ENCODE assay signal across 18 cellular contexts in genomic region chr2:119117408-119117807, GRCh38. TPM values are rescaled to one million over a fixed set of nuclear protein-coding genes. Genes with fewer than 3 reads are reported as not detected.
DNase-seq lines count a peak whose midpoint lies in the region; ATAC-seq, FAIRE-seq and TF ChIP-seq lines count a peak whose summit lies in the region.
"Had no signal": no experiment of that assay in that cellular context is flagged by ENCODE, and none has a peak within 500 bp of the region (broad histone marks: within the 10 kb centered on the region; RNA-seq: fewer than 3 reads in every experiment).

No MANE protein-coding gene starts in this region.

- intact Hi-C loops in CD14-positive monocyte (cut with micrococcal nuclease), result no loop called here

- H2BK15ac ChIP-seq in H9 (ENCODE audit: low read depth, low read length), result no peak overlapping the region
- no peak overlapping the region for H2BK15ac ChIP-seq in H1 (ENCODE audit: low read length)

- H3K27ac ChIP-seq in H9 (ENCODE audit: insufficient read length, low read depth, low read length) (no peak overlapping the region), H1 (ENCODE audit: low read depth, low read length) (no peak overlapping the region)
- H3K27ac ChIP-seq: C4-2B had no signal

- no peak overlapping the region for H3K9ac ChIP-seq in H9 (ENCODE audit: extremely low read depth, insufficient read length, low read length)
- no peak overlapping the region for H3K9ac ChIP-seq in H1 (replicated peaks in 1 of 4; ENCODE audit: extremely low read depth in 1 of 4, low read depth in 3 of 4, low read length in 3 of 4)

- H3K4me2 ChIP-seq in H9 (ENCODE audit: insufficient read depth, insufficient read length, low read length) (no peak overlapping the region), H1 (ENCODE audit: insufficient read depth in 1 of 2, low read depth in 2 of 2, low read length in 2 of 2) (no peak overlapping the region)

- no peaks in the 10 kb centered on the region for H3K36me3 ChIP-seq in H1 (ENCODE audit: control insufficient read depth in 2 of 4, insufficient read depth in 4 of 4, low read length in 3 of 4)
- H3K36me3 ChIP-seq: HAP-1 had no signal

- FAIRE-seq in H1 (lab: Jason Lieb, UNC), result no peak
- FAIRE-seq: A204.1 had no signal

- no peak overlapping the region for H3K4ac ChIP-seq in H9 (ENCODE audit: low read depth, low read length)
- no peak overlapping the region for H3K4ac ChIP-seq in H1 (replicated peaks; ENCODE audit: insufficient read length, low read depth, low read length)

- H3K4me3 Mint-ChIP-seq in CD14-positive monocyte (no peak overlapping the region), H9 (no peak overlapping the region), osteocyte (ENCODE audit: unreplicated experiment) (no peak overlapping the region)
- H3K4me3 Mint-ChIP-seq in activated naive CD8-positive, alpha-beta T cell treated with anti-CD3 and anti-CD28 coated beads, Interleukin-2, amount 50 U/mL, for 24 hours, result no peak overlapping the region
- H3K4me3 Mint-ChIP-seq: CD4-positive, alpha-beta memory T cell had no signal

- no peak for TF ChIP-seq EP300 in H1 (IDR thresholded peaks at IDR 0.05; ENCODE audit: borderline replicate concordance in 1 of 2, low read depth in 2 of 2, low read length in 2 of 2)

- no peak overlapping the region for H2AFZ ChIP-seq in H9 (ENCODE audit: low read length)
- no peak overlapping the region for H2AFZ ChIP-seq in H1 (ENCODE audit: low read length)

- H3K27me3 Mint-ChIP-seq in CD14-positive monocyte (ENCODE audit: low read depth in 3 of 3), result peaks cover 20 to 32% (median 22%) of the 10 kb centered on the region in 3 donors
- H3K27me3 Mint-ChIP-seq in H9 (ENCODE audit: low read depth), result peaks cover 12% of the 10 kb centered on the region
- H3K27me3 Mint-ChIP-seq in osteocyte (ENCODE audit: unreplicated experiment), result peaks cover 12% of the 10 kb centered on the region
- peaks cover 4% of the 10 kb centered on the region for H3K27me3 Mint-ChIP-seq in activated naive CD8-positive, alpha-beta T cell treated with anti-CD3 and anti-CD28 coated beads, Interleukin-2, amount 50 U/mL, for 24 hours

- H2AK5ac ChIP-seq in H9 (ENCODE audit: insufficient read length, low read length) (no peak overlapping the region), H1 (ENCODE audit: low read depth, low read length) (peak overlapping the region; percentile 93; the same call in 1 of the 2 replicates)

- no peak overlapping the region for H3K23ac ChIP-seq in H9 (ENCODE audit: insufficient read length, low read depth, low read length)
- H3K23ac ChIP-seq in H1 (ENCODE audit: insufficient read length), result no peak overlapping the region

- TF ChIP-seq CTCF in CD14-positive monocyte (IDR thresholded peaks at IDR 0.05) (no peak), H9 (conservative IDR thresholded peaks at IDR 0.05) (no peak), H1 (IDR thresholded peaks at IDR 0.05; ENCODE audit: control extremely low read depth in 1 of 3, insufficient read depth in 1 of 3, low read depth in 1 of 3, low read length in 3 of 3) (no peak), osteocyte (IDR thresholded peaks at IDR 0.05) (no peak)

- peaks cover 0 to 3% (median 0%) of the 10 kb centered on the region in 7 donors for H3K9me3 Mint-ChIP-seq in CD14-positive monocyte
- no peaks in the 10 kb centered on the region for H3K9me3 Mint-ChIP-seq in H9
- no peaks in the 10 kb centered on the region for H3K9me3 Mint-ChIP-seq in osteocyte (ENCODE audit: unreplicated experiment)
- H3K9me3 Mint-ChIP-seq in activated naive CD8-positive, alpha-beta T cell treated with anti-CD3 and anti-CD28 coated beads, Interleukin-2, amount 50 U/mL, for 24 hours, result no peaks in the 10 kb centered on the region

- no peaks in the 10 kb centered on the region for H3K79me1 ChIP-seq in H9 (ENCODE audit: insufficient read depth, low read depth, low read length, poor library complexity, severe bottlenecking)
- H3K79me1 ChIP-seq in H1 (ENCODE audit: low read depth, low read length), result no peaks in the 10 kb centered on the region

- no peak overlapping the region for H3K4me3 ChIP-seq in H1 (ENCODE audit: extremely low read depth in 1 of 4, insufficient read depth in 2 of 4, low read depth in 3 of 4, low read length in 4 of 4)
- H3K4me3 ChIP-seq: HAP-1 had no signal

- no peaks in the 10 kb centered on the region for H3K23me2 ChIP-seq in H9 (ENCODE audit: insufficient read length, low read depth, low read length, poor library complexity, severe bottlenecking)
- H3K23me2 ChIP-seq in H1 (ENCODE audit: low read depth, low read length), result no peaks in the 10 kb centered on the region

- no CpG with 5 or more reads among the region's 7 CpGs for WGBS in H9 (ENCODE audit: extremely low coverage, insufficient read length, low lambda C conversion rate)
- 88% methylated on average over 7 of the region's 7 CpGs; no CpG with 5 or more reads in 1 of the 2 experiments for WGBS in H1 (ENCODE audit: extremely low coverage in 1 of 2, insufficient coverage in 1 of 2, insufficient read length in 1 of 2, insufficient replicate concordance in 2 of 2, low coverage in 1 of 2, low lambda C conversion rate in 2 of 2, missing lambda C conversion rate in 1 of 2), 2 experiments

- H3K27me3 ChIP-seq in H9 (ENCODE audit: insufficient read depth, low read length) (no peaks in the 10 kb centered on the region; the same call in 1 of the 2 replicates), H1 (replicated peaks in 1 of 4; ENCODE audit: control insufficient read depth in 3 of 4, extremely low read depth in 1 of 4, insufficient read depth in 3 of 4, low read length in 3 of 4) (peaks cover 0 to 2% (median 0%) of the 10 kb centered on the region in 4 experiments; a peak in 2 of 7 replicates)

- no peak overlapping the region for H3T11ph ChIP-seq in H9 (ENCODE audit: low read length)

- H2BK20ac ChIP-seq in H9 (ENCODE audit: low read depth, low read length, poor library complexity, severe bottlenecking), result no peak overlapping the region
- H2BK20ac ChIP-seq in H1 (ENCODE audit: low read length), result peak overlapping the region; percentile 91; the same call in 1 of the 2 replicates

- H3K4me1 Mint-ChIP-seq in CD14-positive monocyte (no peaks in the 10 kb centered on the region), H9 (peaks cover 50 to 54% of the 10 kb centered on the region in 2 experiments), osteocyte (ENCODE audit: unreplicated experiment) (no peaks in the 10 kb centered on the region)
- H3K4me1 Mint-ChIP-seq in activated naive CD8-positive, alpha-beta T cell treated with anti-CD3 and anti-CD28 coated beads, Interleukin-2, amount 50 U/mL, for 24 hours, result no peaks in the 10 kb centered on the region
- H3K4me1 Mint-ChIP-seq: CD4-positive, alpha-beta memory T cell had no signal

- H4K20me1 ChIP-seq in H9 (ENCODE audit: control insufficient read depth, insufficient read depth, insufficient read length), result no peaks in the 10 kb centered on the region
- no peaks in the 10 kb centered on the region for H4K20me1 ChIP-seq in H1 (replicated peaks in 1 of 2; ENCODE audit: control insufficient read depth in 1 of 2, insufficient read depth in 2 of 2, low read length in 2 of 2)

- H4K8ac ChIP-seq in H9 (replicated peaks; ENCODE audit: insufficient read length, low read depth, low read length) (no peak overlapping the region), H1 (ENCODE audit: extremely low read depth, insufficient read depth, low read length) (0 out of 2 replicates have a peak overlapping the region, but pooled peaks have one; percentile 45)

- H2BK5ac ChIP-seq in H9 (ENCODE audit: insufficient read length, low read length), result no peak overlapping the region
- H2BK5ac ChIP-seq in H1 (ENCODE audit: low read depth, low read length), result peak overlapping the region; percentile 57; the same call in 1 of the 2 replicates

- H3K18ac ChIP-seq in H9 (ENCODE audit: insufficient read length, low read depth, low read length) (no peak overlapping the region), H1 (ENCODE audit: extremely low read depth, low read length) (no peak overlapping the region)

- no peak overlapping the region for H3K27ac Mint-ChIP-seq in CD14-positive monocyte
- H3K27ac Mint-ChIP-seq in H9, result no peak overlapping the region
- no peak overlapping the region for H3K27ac Mint-ChIP-seq in osteocyte (ENCODE audit: unreplicated experiment)
- H3K27ac Mint-ChIP-seq in activated naive CD8-positive, alpha-beta T cell treated with anti-CD3 and anti-CD28 coated beads, Interleukin-2, amount 50 U/mL, for 24 hours, result no peak overlapping the region
- H3K27ac Mint-ChIP-seq: CD4-positive, alpha-beta memory T cell had no signal

- H2BK120ac ChIP-seq in H9 (ENCODE audit: low read depth, low read length, poor library complexity, severe bottlenecking), result no peak overlapping the region
- no peak overlapping the region for H2BK120ac ChIP-seq in H1 (replicated peaks; ENCODE audit: low read depth, low read length)

- TF ChIP-seq RAD21 in H1 (IDR thresholded peaks at IDR 0.05 in 1 of 2, conservative IDR thresholded peaks at IDR 0.05 in 1 of 2; ENCODE audit: low read depth in 2 of 2, low read length in 2 of 2), result no peak

- H3K56ac ChIP-seq in H9 (ENCODE audit: insufficient read length, low read depth, low read length), result no peak overlapping the region
- no peak overlapping the region for H3K56ac ChIP-seq in H1 (replicated peaks; ENCODE audit: insufficient read length, low read depth, low read length)

- CTCF ChIA-PET in H1 (lab: Charles Lee; ENCODE audit: partially characterized antibody), result interaction anchor here (1.3 to 5.1 kb wide), 4 partner anchors 10 to 57 kb away, joined by 3 to 26 read pairs (median 8); no protein-coding TSS in a partner anchor

- H3K36me3 Mint-ChIP-seq in CD14-positive monocyte (no peaks in the 10 kb centered on the region), H9 (ENCODE audit: insufficient read depth in 1 of 3, low read depth in 3 of 3) (no peaks in the 10 kb centered on the region; a peak in 1 of 7 replicates), osteocyte (ENCODE audit: unreplicated experiment) (no peaks in the 10 kb centered on the region)
- H3K36me3 Mint-ChIP-seq in activated naive CD8-positive, alpha-beta T cell treated with anti-CD3 and anti-CD28 coated beads, Interleukin-2, amount 50 U/mL, for 24 hours (ENCODE audit: low read depth), result no peaks in the 10 kb centered on the region
- H3K36me3 Mint-ChIP-seq: CD4-positive, alpha-beta memory T cell had no signal

- H4K91ac ChIP-seq in H9 (ENCODE audit: insufficient read length, low read depth, low read length), result no peak overlapping the region
- H4K91ac ChIP-seq in H1 (replicated peaks; ENCODE audit: insufficient read length, low read length), result peak overlapping the region; percentile 20

- no peak overlapping the region for H2BK12ac ChIP-seq in H9 (ENCODE audit: insufficient read length, low read depth, low read length)
- H2BK12ac ChIP-seq in H1 (ENCODE audit: low read depth, low read length), result peak overlapping the region; percentile 97; the same call in 1 of the 2 replicates

- H3K4me1 ChIP-seq in H9 (ENCODE audit: insufficient read depth, low read length) (peaks cover 9% of the 10 kb centered on the region), H1 (replicated peaks in 1 of 4; ENCODE audit: control insufficient read depth in 3 of 4, insufficient read depth in 4 of 4, low read length in 3 of 4) (peaks cover 14 to 32% (median 26%) of the 10 kb centered on the region in 4 experiments)
- H3K4me1 ChIP-seq: HAP-1 had no signal

- ATAC-seq in activated naive CD8-positive, alpha-beta T cell treated with anti-CD3 and anti-CD28 coated beads, Interleukin-2, amount 50 U/mL, for 24 hours, result no peak

- H3K14ac ChIP-seq in H9 (ENCODE audit: insufficient read depth, low read length) (no peak overlapping the region), H1 (ENCODE audit: insufficient read length) (no peak overlapping the region)

- H3K79me2 ChIP-seq in H9 (ENCODE audit: insufficient read depth, low read length) (no peaks in the 10 kb centered on the region), H1 (ENCODE audit: control insufficient read depth in 1 of 2, insufficient read depth in 2 of 2, low read length in 2 of 2) (no peaks in the 10 kb centered on the region)

- TF ChIP-seq POLR2A in H1 (IDR thresholded peaks at IDR 0.05; ENCODE audit: control extremely low read depth in 1 of 2, low read depth in 2 of 2, low read length in 2 of 2), result no peak

- DNase-seq in CD14-positive monocyte (ENCODE audit: low spot score), result peak; percentile 33
- peak; percentile 16 for DNase-seq in H9
- no peak for DNase-seq in H1 (ENCODE audit: low read depth in 1 of 2, low spot score in 2 of 2)
- DNase-seq in osteocyte (ENCODE audit: extremely low spot score, unreplicated experiment), result peak; percentile 60
- DNase-seq in activated naive CD8-positive, alpha-beta T cell treated with anti-CD3 and anti-CD28 coated beads, Interleukin-2, amount 50 U/mL, for 24 hours, result no peak
- DNase-seq in occipital lobe (lab: John Stamatoyannopoulos, UW), result no peak
- no peak for DNase-seq in COLO829 (ENCODE audit: low spot score)
- DNase-seq: ACHN; Calu3; CD4-positive, alpha-beta memory T cell; DMS79 treated with DMSO at 0.1 percent for 48 hours; GF-D8; GOT3 had no signal

- H4K5ac ChIP-seq in H9 (ENCODE audit: insufficient read length, low read depth, low read length), result no peak overlapping the region
- H4K5ac ChIP-seq in H1 (ENCODE audit: insufficient read length, low read depth, low read length), result no peak overlapping the region

- POLR2A ChIA-PET in H1 (lab: Charles Lee; ENCODE audit: partially characterized antibody), result interaction anchor here (0.9 kb wide), 1 partner anchor 35 kb away, joined by 3 read pairs; no protein-coding TSS in a partner anchor

- H3K9me3 ChIP-seq in H9 (ENCODE audit: control insufficient read depth, low read depth, low read length) (no peaks in the 10 kb centered on the region), H1 (ENCODE audit: insufficient read depth in 2 of 2, low read depth in 1 of 2, low read length in 1 of 2) (no peaks in the 10 kb centered on the region)
- H3K9me3 ChIP-seq: HAP-1 had no signal

RNA-seq across cellular contexts. Expression of gene C1QL2, which starts 41.1 kb away (rescaled TPM):
- polyA plus RNA-seq in CD14-positive monocyte, result not detected
- 0.81 and 0.90 TPM in 2 replicates for total RNA-seq in H9 (2021)
- 0.88 and 1.1 TPM in 2 replicates for total RNA-seq in H1 (2021; fragmentation: NEBNext Ultra II Directional; extraction: Animal tissue kit (Norgen Biotek cat#: 25700))
- polyA plus RNA-seq in H1 (2011; rRNA removed), result 0.80 and 1.3 TPM in 2 replicates
- 0.87 TPM for polyA plus RNA-seq in H1 (2011; cell fraction: cytosol; rRNA removed)
- polyA plus RNA-seq in H1 (2011; cell fraction: nucleus; rRNA removed), result 1.2 TPM
- polyA plus RNA-seq in H1 (2012, experiment 1 of 2), result 0.77 to 1.2 TPM (median 0.99 TPM) in 4 replicates
- polyA plus RNA-seq in H1 (2012, experiment 2 of 2), result 1.0 TPM
- polyA plus RNA-seq in H1 (2013, experiment 1 of 2), result 0.41 TPM
- polyA plus RNA-seq in H1 (2013, experiment 2 of 2), result 0.33 TPM
- 0.10 and 0.25 TPM in 2 replicates for polyA minus RNA-seq in H1 (2011; rRNA and poly(A)+ RNA removed)
- 0.73 TPM for polyA minus RNA-seq in H1 (2011; cell fraction: cytosol; rRNA and poly(A)+ RNA removed)
- polyA minus RNA-seq in H1 (2011; cell fraction: nucleus; rRNA and poly(A)+ RNA removed), result 0.70 TPM
- not detected in 2 replicates for total RNA-seq in osteocyte
- 1.6 TPM for total RNA-seq in occipital lobe
- total RNA-seq: Calu3; CD4-positive, alpha-beta memory T cell; HT-29 had no signal
- polyA plus RNA-seq: BJ; CD4-positive, alpha-beta memory T cell had no signal

Comparison
In these comparisons a context has a peak if more than half of its experiments do, and no peak if none do; other contexts are left out.
1. DNase-seq: peak in CD14-positive monocyte (single experiment), H9 (single experiment) and osteocyte (single experiment); none in H1 (0 of 2), activated naive CD8-positive, alpha-beta T cell treated with anti-CD3 and anti-CD28 coated beads, Interleukin-2, amount 50 U/mL, for 24 hours (single experiment), occipital lobe (single experiment) and COLO829 (single experiment).